ENCODE assay signal across 11 cellular contexts in genomic region chr4:159400782-159401712, GRCh38.
DNase-seq lines count a peak whose midpoint lies in the region; ATAC-seq and TF ChIP-seq lines count a peak whose summit lies in the region.
"Had no signal": no experiment of that assay in that cellular context is flagged by ENCODE, and none has a peak within 500 bp of the region (broad histone marks: within the 10 kb centered on the region; RNA-seq: fewer than 3 reads in every experiment).

No MANE protein-coding gene starts in this region.

- H3K4me3 ChIP-seq in AG10803 (ENCODE audit: low read length) (peak overlapping the region; percentile 30), cardiac fibroblast (replicated peaks in 1 of 2; ENCODE audit: low read depth in 2 of 2, low read length in 2 of 2) (peak overlapping the region in 1 of 2 donors; percentile 8)
- H3K4me3 ChIP-seq: lung had no signal

- peak; percentile 69 for DNase-seq in AG10803 (ENCODE audit: low read depth)
- peak; percentile 42 for DNase-seq in KBM-7
- DNase-seq in cardiac fibroblast (ENCODE audit: low read depth in 2 of 2): peak; percentile 29 to 59
- DNase-seq in middle frontal gyrus (ENCODE audit: extremely low spot score, low spot score): peak; percentile 58
- DNase-seq in activated T-cell treated with anti-CD3 and anti-CD28 coated beads, Interleukin-2, amount 50 U/mL, for 72 hours: no peak
- no peak for DNase-seq in hippocampal formation (lab: John Stamatoyannopoulos, UW)
- DNase-seq in NCI-H1092 (lab: John Stamatoyannopoulos, UW): no peak
- DNase-seq: activated naive CD4-positive, alpha-beta T cell treated with Interleukin-2 at 50 U/mL for 16 hours; Caco-2 had no signal

- TF ChIP-seq CTCF in AG10803 (conservative IDR thresholded peaks at IDR 0.05; ENCODE audit: low read length) (no peak), cardiac fibroblast (IDR thresholded peaks at IDR 0.05; ENCODE audit: low read depth, low read length) (no peak)

- H3K9me3 Mint-ChIP-seq in activated T-cell treated with anti-CD3 and anti-CD28 coated beads, Interleukin-2, amount 50 U/mL, for 72 hours: no peaks in the 10 kb centered on the region

- no peak overlapping the region for H3K4me3 Mint-ChIP-seq in activated T-cell treated with anti-CD3 and anti-CD28 coated beads, Interleukin-2, amount 50 U/mL, for 72 hours

- H3K27ac Mint-ChIP-seq in activated T-cell treated with anti-CD3 and anti-CD28 coated beads, Interleukin-2, amount 50 U/mL, for 72 hours: no peak overlapping the region

- in situ Hi-C loops in KBM-7 (cut with MboI; ENCODE audit: low pct_unique_long_range_greater_than_20kb, low sequenced_read_pairs): no loop called here

- peaks cover 25% of the 10 kb centered on the region for H3K27me3 Mint-ChIP-seq in activated T-cell treated with anti-CD3 and anti-CD28 coated beads, Interleukin-2, amount 50 U/mL, for 72 hours (ENCODE audit: low read depth)

- no peaks in the 10 kb centered on the region for H3K36me3 Mint-ChIP-seq in activated T-cell treated with anti-CD3 and anti-CD28 coated beads, Interleukin-2, amount 50 U/mL, for 72 hours (ENCODE audit: insufficient read depth in 2 of 2)

- H3K4me1 Mint-ChIP-seq in activated T-cell treated with anti-CD3 and anti-CD28 coated beads, Interleukin-2, amount 50 U/mL, for 72 hours (ENCODE audit: low read depth): peaks cover 5% of the 10 kb centered on the region

- no peak for ATAC-seq in HG03135 (IDR thresholded peaks at IDR 0.05; ENCODE audit: unreplicated experiment)
- ATAC-seq in activated T-cell treated with anti-CD3 and anti-CD28 coated beads, Interleukin-2, amount 50 U/mL, for 72 hours (replicated peaks in 1 of 2): no peak

Comparison
In these comparisons a context has a peak if more than half of its experiments do, and no peak if none do; other contexts are left out.
1. DNase-seq: peak in AG10803 (single experiment), KBM-7 (single experiment), cardiac fibroblast (2 of 2) and middle frontal gyrus (single experiment); none in activated T-cell treated with anti-CD3 and anti-CD28 coated beads, Interleukin-2, amount 50 U/mL, for 72 hours (0 of 2), hippocampal formation (0 of 2) and NCI-H1092 (single experiment).